Comparison of ENCODE assay signal across 14 cellular contexts in genomic region chr14:59022144-59022543, GRCh38.
DNase-seq lines count a peak whose midpoint lies in the region; ATAC-seq and TF ChIP-seq lines count a peak whose summit lies in the region.
"Had no signal": no experiment of that assay in that cellular context is flagged by ENCODE, and none has a peak within 500 bp of the region (broad histone marks: within the 10 kb centered on the region; RNA-seq: fewer than 3 reads in every experiment).

No MANE protein-coding gene starts in this region.

- no peaks in the 10 kb centered on the region for H3K4me1 Mint-ChIP-seq in activated T-helper 17 cell treated with anti-CD3 and anti-CD28 coated beads, Interleukin-2, amount 50 U/mL, for 72 hours
- H3K4me1 Mint-ChIP-seq: CD8-positive, alpha-beta memory T cell; immature natural killer cell had no signal

- H3K27ac Mint-ChIP-seq in activated T-helper 17 cell treated with anti-CD3 and anti-CD28 coated beads, Interleukin-2, amount 50 U/mL, for 72 hours: no peak overlapping the region
- H3K27ac Mint-ChIP-seq: CD8-positive, alpha-beta memory T cell; immature natural killer cell had no signal

- H3K36me3 ChIP-seq in OCI-LY3 (replicated peaks; ENCODE audit: low read depth, low read length): no peaks in the 10 kb centered on the region
- H3K36me3 ChIP-seq: uterus had no signal

- peak; percentile 29 for TF ChIP-seq CTCF in GM12873 (IDR thresholded peaks at IDR 0.05; ENCODE audit: insufficient read depth, low read depth, low read length, missing control alignments)
- TF ChIP-seq CTCF in OCI-LY3 (IDR thresholded peaks at IDR 0.05; ENCODE audit: low read depth, low read length): peak; percentile 51
- peak; percentile 55 for TF ChIP-seq CTCF in epithelial cell of proximal tubule (conservative IDR thresholded peaks at IDR 0.05; ENCODE audit: low read depth, low read length)

- no peaks in the 10 kb centered on the region for H3K9me3 ChIP-seq in OCI-LY3 (ENCODE audit: insufficient read depth, low read length)
- H3K9me3 ChIP-seq: uterus had no signal

- ATAC-seq in GM19455 (IDR thresholded peaks at IDR 0.05; ENCODE audit: unreplicated experiment): no peak
- ATAC-seq in activated T-helper 17 cell treated with anti-CD3 and anti-CD28 coated beads, Interleukin-2, amount 50 U/mL, for 72 hours (replicated peaks): no peak
- no peak for ATAC-seq in GM19035 (IDR thresholded peaks at IDR 0.05; ENCODE audit: unreplicated experiment)
- ATAC-seq: activated CD4-positive, CD25-positive, alpha-beta regulatory T cell treated with anti-CD3 and anti-CD28 coated beads, Interleukin-2, amount 50 U/mL, for 24 hours had no signal

- H3K27me3 Mint-ChIP-seq in activated T-helper 17 cell treated with anti-CD3 and anti-CD28 coated beads, Interleukin-2, amount 50 U/mL, for 72 hours: peaks cover 21% of the 10 kb centered on the region

- no peaks in the 10 kb centered on the region for H4K20me1 ChIP-seq in OCI-LY3 (ENCODE audit: insufficient read depth, low read length)

- no peak overlapping the region for H3K9ac ChIP-seq in OCI-LY3 (ENCODE audit: low read length)

- H3K4me3 ChIP-seq in OCI-LY3 (ENCODE audit: low read length) (no peak overlapping the region), epithelial cell of proximal tubule (ENCODE audit: low read depth, low read length) (no peak overlapping the region)
- H3K4me3 ChIP-seq: uterus had no signal

- no peaks in the 10 kb centered on the region for H3K27me3 ChIP-seq in OCI-LY3 (ENCODE audit: low read depth, low read length)
- H3K27me3 ChIP-seq: uterus had no signal

- no peaks in the 10 kb centered on the region for H3K36me3 Mint-ChIP-seq in activated T-helper 17 cell treated with anti-CD3 and anti-CD28 coated beads, Interleukin-2, amount 50 U/mL, for 72 hours (ENCODE audit: low read depth)
- H3K36me3 Mint-ChIP-seq: CD8-positive, alpha-beta memory T cell; immature natural killer cell had no signal

- H3K4me2 ChIP-seq in OCI-LY3 (ENCODE audit: low read length): no peak overlapping the region

- no peak overlapping the region for H2AFZ ChIP-seq in OCI-LY3 (ENCODE audit: low read depth, low read length)

- H3K9me3 Mint-ChIP-seq in activated T-helper 17 cell treated with anti-CD3 and anti-CD28 coated beads, Interleukin-2, amount 50 U/mL, for 72 hours: no peaks in the 10 kb centered on the region
- H3K9me3 Mint-ChIP-seq: immature natural killer cell had no signal

- DNase-seq in ACHN: peak; percentile 4
- DNase-seq in epithelial cell of proximal tubule (ENCODE audit: low read depth): no peak
- no peak for DNase-seq in superior temporal gyrus (ENCODE audit: extremely low spot score)
- DNase-seq: CD8-positive, alpha-beta memory T cell; immature natural killer cell; NCI-H1436 treated with DMSO at 0.1 percent for 48 hours; uterus had no signal

- no peaks in the 10 kb centered on the region for H3K79me2 ChIP-seq in OCI-LY3 (ENCODE audit: low read length)

- in situ Hi-C loops in ACHN (cut with HindIII; ENCODE audit: low pct_ligation_motif_present, low pct_unique_long_range_greater_than_20kb, low sequenced_read_pairs): no loop called here

- peaks cover 22% of the 10 kb centered on the region for H3K4me1 ChIP-seq in OCI-LY3 (ENCODE audit: low read length)
- H3K4me1 ChIP-seq: uterus had no signal

- no peak overlapping the region for H3K4me3 Mint-ChIP-seq in activated T-helper 17 cell treated with anti-CD3 and anti-CD28 coated beads, Interleukin-2, amount 50 U/mL, for 72 hours
- H3K4me3 Mint-ChIP-seq: CD8-positive, alpha-beta memory T cell; immature natural killer cell had no signal

- no peak overlapping the region for H3K27ac ChIP-seq in OCI-LY3 (ENCODE audit: low read length)
- H3K27ac ChIP-seq: RWPE1, uterus had no signal
